ENCODE assay signal across 6 cellular contexts in the genomic region with DNA sequence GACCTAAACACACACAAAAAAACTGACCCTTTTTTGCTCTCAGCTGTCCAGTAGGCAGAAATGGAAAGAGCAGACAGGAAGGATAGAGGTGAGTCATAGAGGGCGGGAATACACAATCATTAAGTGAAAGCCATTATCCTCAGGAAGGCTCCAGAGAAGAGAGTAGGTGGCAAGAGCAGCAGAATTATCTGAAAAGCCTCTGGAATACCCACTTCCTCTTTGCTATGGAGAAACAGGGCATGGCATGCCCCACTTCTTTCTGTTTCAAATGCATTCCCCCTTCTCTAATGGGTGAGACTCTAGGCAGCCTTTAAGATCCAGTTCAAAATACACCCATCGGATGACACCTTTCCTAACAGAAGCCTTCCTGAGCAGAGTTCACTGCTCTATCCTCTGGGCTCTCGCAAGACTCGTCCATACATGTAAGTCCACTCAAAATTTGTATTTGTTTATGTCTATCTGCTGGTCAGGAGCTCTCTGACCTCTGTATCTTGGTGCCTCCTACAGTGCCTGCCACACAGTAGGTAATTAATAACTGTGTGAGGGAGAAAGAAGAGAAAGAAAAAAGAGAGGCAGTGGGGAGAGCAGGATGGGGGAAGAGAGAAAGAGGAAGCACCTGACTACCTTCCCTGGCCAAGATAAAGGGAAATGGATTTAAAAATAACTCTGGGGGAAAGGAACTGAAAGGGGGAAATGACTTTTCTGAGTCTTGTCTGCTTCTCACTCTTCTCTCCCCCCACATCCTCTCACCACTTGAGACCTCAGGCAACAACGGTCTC. TPM values are rescaled to one million over a fixed set of nuclear protein-coding genes. Genes with fewer than 3 reads are reported as not detected.
DNase-seq lines count a peak whose midpoint lies in the region; ATAC-seq and TF ChIP-seq lines count a peak whose summit lies in the region.

No MANE protein-coding gene starts in this region.

- H3K4me3 Mint-ChIP-seq in HFFc6: peak overlapping the region; percentile 30; the same call in 1 of the 2 replicates

- no peaks in the 10 kb centered on the region; the same call in 1 of the 2 replicates for H3K27me3 Mint-ChIP-seq in HFFc6 (ENCODE audit: insufficient read depth)

- H2AFZ ChIP-seq in OCI-LY3 (ENCODE audit: low read depth, low read length): no peak overlapping the region

- no peaks in the 10 kb centered on the region for H3K9me3 Mint-ChIP-seq in HFFc6

- peaks cover 13% of the 10 kb centered on the region for H3K4me1 Mint-ChIP-seq in HFFc6 (ENCODE audit: low read depth)

- H3K9me3 ChIP-seq in OCI-LY3 (ENCODE audit: insufficient read depth, low read length): no peaks in the 10 kb centered on the region

- no peaks in the 10 kb centered on the region for H3K79me2 ChIP-seq in OCI-LY3 (ENCODE audit: low read length)

- H3K9ac ChIP-seq in OCI-LY3 (ENCODE audit: low read length): peak overlapping the region; percentile 83

- peak overlapping the region; percentile 77; the same call in 1 of the 2 replicates for H3K4me3 ChIP-seq in GM08714 (ENCODE audit: low read length)
- H3K4me3 ChIP-seq in OCI-LY3 (ENCODE audit: low read length): peak overlapping the region; percentile 66

- H3K36me3 Mint-ChIP-seq in HFFc6 (ENCODE audit: low read depth): no peaks in the 10 kb centered on the region

- peaks cover 49% of the 10 kb centered on the region for H3K4me1 ChIP-seq in OCI-LY3 (ENCODE audit: low read length)

- H3K27ac ChIP-seq in OCI-LY3 (ENCODE audit: low read length): peak overlapping the region; percentile 94

- H3K4me2 ChIP-seq in OCI-LY3 (ENCODE audit: low read length): peak overlapping the region; percentile 91

- intact Hi-C loops in left cardiac atrium (cut with DNase I): no loop called here
- intact Hi-C loops in posterior cingulate gyrus (cut with DNase I): no loop called here

- no peaks in the 10 kb centered on the region for H3K36me3 ChIP-seq in OCI-LY3 (replicated peaks; ENCODE audit: low read depth, low read length)

- DNase-seq in HFFc6 (peak; percentile 46), left cardiac atrium (no peak), posterior cingulate gyrus (no peak), NCI-H187 treated with DMSO at 0.1 percent for 48 hours (lab: John Stamatoyannopoulos, UW) (no peak)

- peak; percentile 34 to 80 for ATAC-seq in left cardiac atrium

- H3K27ac Mint-ChIP-seq in HFFc6: peak overlapping the region; percentile 41

- H4K20me1 ChIP-seq in OCI-LY3 (ENCODE audit: insufficient read depth, low read length): no peaks in the 10 kb centered on the region

- no peak for TF ChIP-seq CTCF in HFFc6 (IDR thresholded peaks at IDR 0.05)
- TF ChIP-seq CTCF in OCI-LY3 (IDR thresholded peaks at IDR 0.05; ENCODE audit: low read depth, low read length): no peak

- no peaks in the 10 kb centered on the region for H3K27me3 ChIP-seq in OCI-LY3 (ENCODE audit: low read depth, low read length)

RNA-seq across cellular contexts. Expression of a gene that starts 8.5 kb away (rescaled TPM):
- under 1 TPM in 1 of 6 experiments, not detected in 5; 0.05 TPM for total RNA-seq in HFFc6 (2021; fragmentation: NEBNext Ultra II Directional; extraction: Animal tissue kit (Norgen Biotek cat#: 25700))
- under 1 TPM; 0.34 to 0.77 TPM for total RNA-seq in left cardiac atrium

RNA-seq across cellular contexts. Expression of a gene that starts 14.1 kb away (rescaled TPM):
- total RNA-seq in HFFc6 (2021; fragmentation: NEBNext Ultra II Directional; extraction: Animal tissue kit (Norgen Biotek cat#: 25700)): 10 to 100 TPM; 11.6 to 16.1 (median 13.7) TPM
- total RNA-seq in left cardiac atrium: 10 to 100 TPM; 13.1 to 17.1 TPM

RNA-seq across cellular contexts. Expression of a gene that starts 27.2 kb away (rescaled TPM):
- 10 to 100 TPM; 26.4 to 33.8 (median 30.7) TPM for total RNA-seq in HFFc6 (2021; fragmentation: NEBNext Ultra II Directional; extraction: Animal tissue kit (Norgen Biotek cat#: 25700))
- total RNA-seq in left cardiac atrium: 10 to 100 TPM; 15.4 to 23.5 TPM

RNA-seq across cellular contexts. Expression of a gene that starts 27.6 kb away (rescaled TPM):
- 100 to 1,000 TPM; 161 to 189 (median 184) TPM for total RNA-seq in HFFc6 (2021; fragmentation: NEBNext Ultra II Directional; extraction: Animal tissue kit (Norgen Biotek cat#: 25700))
- 10 to 100 TPM; 68.3 to 91.5 TPM for total RNA-seq in left cardiac atrium

RNA-seq across cellular contexts. Expression of a gene that starts 33.8 kb away (rescaled TPM):
- total RNA-seq in HFFc6 (2021; fragmentation: NEBNext Ultra II Directional; extraction: Animal tissue kit (Norgen Biotek cat#: 25700)): 10 to 100 TPM; 17.0 to 20.3 (median 19.2) TPM
- 10 to 100 TPM; 19.5 to 23.2 TPM for total RNA-seq in left cardiac atrium
